Comparison of ENCODE assay signal across 17 cellular contexts in genomic region chr11:58639103-58639502, GRCh38. TPM values are rescaled to one million over a fixed set of nuclear protein-coding genes. Genes with fewer than 3 reads are reported as not detected.
DNase-seq lines count a peak whose midpoint lies in the region; ATAC-seq, FAIRE-seq and TF ChIP-seq lines count a peak whose summit lies in the region.
"Had no signal": no experiment of that assay in that cellular context is flagged by ENCODE, and none has a peak within 500 bp of the region (broad histone marks: within the 10 kb centered on the region; RNA-seq: fewer than 3 reads in every experiment).

No MANE protein-coding gene starts in this region.

- H3K27ac Mint-ChIP-seq in natural killer cell treated with Interleukin-12 subunit alpha and Interleukin-12 subunit beta and Interleukin-15 and Interleukin-18, amount 100 ng/mL, for 72 hours: no peak overlapping the region
- H3K27ac Mint-ChIP-seq: B cell; CD8-positive, alpha-beta T cell; H9 had no signal

- H2AFZ ChIP-seq in HepG2 (ENCODE audit: low read length): no peak overlapping the region
- no peak overlapping the region for H2AFZ ChIP-seq in SK-N-SH (ENCODE audit: low read depth)
- H2AFZ ChIP-seq in osteoblast (ENCODE audit: low read length): no peak overlapping the region

- POLR2A ChIA-PET in HepG2 (lab: Yijun Ruan, JAX): no interaction called here
- POLR2A ChIA-PET in SK-N-SH (lab: Yijun Ruan, JAX): no interaction called here

- intact Hi-C loops in HepG2 (cut with micrococcal nuclease; ENCODE audit: unreplicated experiment) (no loop called here), right lobe of liver (cut with DNase I) (no loop called here)

- H3K27me3 ChIP-seq in HepG2 (ENCODE audit: control insufficient read depth in 1 of 2, insufficient read depth in 2 of 2, low read length in 2 of 2) (no peaks in the 10 kb centered on the region), right lobe of liver (no peaks in the 10 kb centered on the region), SK-N-SH (ENCODE audit: insufficient read depth) (peaks cover 10% of the 10 kb centered on the region; the same call in 1 of the 2 replicates), osteoblast (ENCODE audit: insufficient read depth, low read length) (peaks cover 5% of the 10 kb centered on the region), MG63 (no peaks in the 10 kb centered on the region)
- H3K27me3 ChIP-seq: BLaER1 treated with 17β-estradiol and CSF1 and Interleukin-3, amounts not matched to agents 10 nM and 100 nM had no signal

- no peaks in the 10 kb centered on the region for H3K36me3 ChIP-seq in HepG2 (replicated peaks in 1 of 2; ENCODE audit: control insufficient read depth in 1 of 2, insufficient read depth in 2 of 2, low read length in 2 of 2)
- H3K36me3 ChIP-seq in right lobe of liver: no peaks in the 10 kb centered on the region
- H3K36me3 ChIP-seq in SK-N-SH (replicated peaks in 1 of 2; ENCODE audit: control insufficient read depth in 1 of 2, insufficient read depth in 2 of 2, low read length in 1 of 2): no peaks in the 10 kb centered on the region
- no peaks in the 10 kb centered on the region for H3K36me3 ChIP-seq in osteoblast (ENCODE audit: insufficient read depth, low read length)
- H3K36me3 ChIP-seq in MG63: no peaks in the 10 kb centered on the region
- H3K36me3 ChIP-seq: BLaER1 treated with 17β-estradiol and CSF1 and Interleukin-3, amounts not matched to agents 10 nM and 100 nM had no signal

- H3K36me3 Mint-ChIP-seq in natural killer cell treated with Interleukin-12 subunit alpha and Interleukin-12 subunit beta and Interleukin-15 and Interleukin-18, amount 100 ng/mL, for 72 hours: no peaks in the 10 kb centered on the region
- H3K36me3 Mint-ChIP-seq: CD8-positive, alpha-beta T cell had no signal

- TF ChIP-seq EP300 in HepG2 (IDR thresholded peaks at IDR 0.05; ENCODE audit: low read depth in 2 of 2, low read length in 2 of 2) (no peak), HepG2 (CRISPR knock-in tag; IDR thresholded peaks at IDR 0.05; ENCODE audit: borderline replicate concordance) (no peak), SK-N-SH (IDR thresholded peaks at IDR 0.05; ENCODE audit: borderline replicate concordance in 1 of 2, low read depth in 1 of 2, low read length in 1 of 2) (no peak)

- H3K4me3 ChIP-seq in HepG2 (replicated peaks in 1 of 3; ENCODE audit: insufficient read depth in 1 of 3, low read depth in 2 of 3, low read length in 3 of 3): no peak overlapping the region
- H3K4me3 ChIP-seq in right lobe of liver: no peak overlapping the region
- H3K4me3 ChIP-seq in SK-N-SH (ENCODE audit: low read depth in 2 of 2, low read length in 1 of 2): no peak overlapping the region
- H3K4me3 ChIP-seq in osteoblast (ENCODE audit: insufficient read depth, low read length): no peak overlapping the region
- H3K4me3 ChIP-seq in MG63: no peak overlapping the region
- H3K4me3 ChIP-seq: BLaER1 treated with 17β-estradiol and CSF1 and Interleukin-3, amounts not matched to agents 10 nM and 100 nM had no signal

- H4K20me1 ChIP-seq in HepG2 (ENCODE audit: insufficient read depth, low read length) (no peaks in the 10 kb centered on the region), SK-N-SH (ENCODE audit: insufficient read depth) (no peaks in the 10 kb centered on the region), osteoblast (ENCODE audit: insufficient read depth, low read length) (no peaks in the 10 kb centered on the region)
- H4K20me1 ChIP-seq: BLaER1 treated with 17β-estradiol and CSF1 and Interleukin-3, amounts not matched to agents 10 nM and 100 nM had no signal

- TF ChIP-seq RAD21 in HepG2 (CRISPR knock-in tag; IDR thresholded peaks at IDR 0.05): no peak
- no peak for TF ChIP-seq RAD21 in SK-N-SH (IDR thresholded peaks at IDR 0.05; ENCODE audit: low read length)

- no peak for DNase-seq in HepG2 (ENCODE audit: low spot score)
- no peak for DNase-seq in right lobe of liver
- DNase-seq in SK-N-SH: no peak
- DNase-seq in osteoblast (ENCODE audit: insufficient read length, low spot score, missing footprints): peak; percentile 32
- DNase-seq in MG63: no peak
- DNase-seq in NCI-H1048 (lab: John Stamatoyannopoulos, UW): no peak
- no peak for DNase-seq in natural killer cell treated with Interleukin-12 subunit alpha and Interleukin-12 subunit beta and Interleukin-15 and Interleukin-18, amount 100 ng/mL, for 72 hours (ENCODE audit: low spot score)
- DNase-seq: 8988T; Calu3; CD8-positive, alpha-beta T cell; GF-D8; H9; IMR-90 had no signal

- H3K79me2 ChIP-seq in HepG2 (ENCODE audit: insufficient read depth, low read length) (no peaks in the 10 kb centered on the region), SK-N-SH (ENCODE audit: insufficient read depth) (no peaks in the 10 kb centered on the region), osteoblast (ENCODE audit: insufficient read depth, low read length) (no peaks in the 10 kb centered on the region)

- H3K9me3 ChIP-seq in HepG2 (ENCODE audit: low read length) (no peaks in the 10 kb centered on the region), right lobe of liver (no peaks in the 10 kb centered on the region), SK-N-SH (no peaks in the 10 kb centered on the region), osteoblast (ENCODE audit: low read depth, low read length) (no peaks in the 10 kb centered on the region), MG63 (no peaks in the 10 kb centered on the region)
- H3K9me3 ChIP-seq: BLaER1 treated with 17β-estradiol and CSF1 and Interleukin-3, amounts not matched to agents 10 nM and 100 nM had no signal

- TF ChIP-seq CTCF in HepG2 (CRISPR knock-in tag; IDR thresholded peaks at IDR 0.05): no peak
- no peak for TF ChIP-seq CTCF in right lobe of liver (IDR thresholded peaks at IDR 0.05)
- no peak for TF ChIP-seq CTCF in SK-N-SH (IDR thresholded peaks at IDR 0.05)
- no peak for TF ChIP-seq CTCF in osteoblast (IDR thresholded peaks at IDR 0.05; ENCODE audit: extremely low read depth, low read depth, low read length)

- WGBS in HepG2 (ENCODE audit: low lambda C conversion rate): 61% methylated on average over 3 of the region's 6 CpGs
- 80% methylated on average over 2 of the region's 6 CpGs for WGBS in right lobe of liver (ENCODE audit: insufficient coverage, low coverage, low lambda C conversion rate, missing lambda C conversion rate)
- 40% methylated on average over 3 of the region's 6 CpGs for WGBS in SK-N-SH (ENCODE audit: low lambda C conversion rate)

- H3K4me3 Mint-ChIP-seq in natural killer cell treated with Interleukin-12 subunit alpha and Interleukin-12 subunit beta and Interleukin-15 and Interleukin-18, amount 100 ng/mL, for 72 hours: no peak overlapping the region
- H3K4me3 Mint-ChIP-seq: B cell; CD8-positive, alpha-beta T cell; H9 had no signal

- peaks cover 12 to 17% of the 10 kb centered on the region in 2 donors for H3K4me1 Mint-ChIP-seq in natural killer cell treated with Interleukin-12 subunit alpha and Interleukin-12 subunit beta and Interleukin-15 and Interleukin-18, amount 100 ng/mL, for 72 hours (ENCODE audit: low read depth in 2 of 2)
- H3K4me1 Mint-ChIP-seq: H9 had no signal

- in situ Hi-C loops in HepG2 (cut with HindIII; ENCODE audit: extremely low pct_ligation_motif_present, low pct_unique_long_range_greater_than_20kb): no loop called here

- H3K9me3 Mint-ChIP-seq in natural killer cell treated with Interleukin-12 subunit alpha and Interleukin-12 subunit beta and Interleukin-15 and Interleukin-18, amount 100 ng/mL, for 72 hours: no peaks in the 10 kb centered on the region
- H3K9me3 Mint-ChIP-seq: CD8-positive, alpha-beta T cell had no signal

- no peaks in the 10 kb centered on the region for H3K27me3 Mint-ChIP-seq in natural killer cell treated with Interleukin-12 subunit alpha and Interleukin-12 subunit beta and Interleukin-15 and Interleukin-18, amount 100 ng/mL, for 72 hours

- no peak for FAIRE-seq in HepG2 (lab: Jason Lieb, UNC)
- FAIRE-seq: H1 had no signal

- ATAC-seq in HepG2 (0 out of 3 replicates have a peak, but pooled peaks have one; percentile 25), right lobe of liver (no peak)
- ATAC-seq in natural killer cell treated with Interleukin-12 subunit alpha and Interleukin-12 subunit beta and Interleukin-15 and Interleukin-18, amount 100 ng/mL, for 72 hours: no peak
- ATAC-seq: CD8-positive, alpha-beta T cell had no signal

- H3K9ac ChIP-seq in HepG2 (ENCODE audit: insufficient read depth, low read depth, low read length): no peak overlapping the region
- no peak overlapping the region for H3K9ac ChIP-seq in SK-N-SH

- no peaks in the 10 kb centered on the region for H3F3A ChIP-seq in SK-N-SH (replicated peaks; ENCODE audit: insufficient read depth)

- TF ChIP-seq POLR2A in HepG2 (IDR thresholded peaks at IDR 0.05; ENCODE audit: insufficient read depth in 1 of 2, low read depth in 2 of 2, low read length in 2 of 2) (no peak), right lobe of liver (IDR thresholded peaks at IDR 0.05) (no peak)

- H3K27ac ChIP-seq in HepG2 (ENCODE audit: extremely low read length, insufficient read depth, low read length) (no peak overlapping the region), right lobe of liver (no peak overlapping the region), SK-N-SH (ENCODE audit: low read depth in 2 of 2, low read length in 1 of 2) (no peak overlapping the region), osteoblast (ENCODE audit: low read depth, low read length) (no peak overlapping the region)
- H3K27ac ChIP-seq: HL-60 had no signal

- H3K4me2 ChIP-seq in HepG2 (ENCODE audit: low read depth, low read length) (no peak overlapping the region), SK-N-SH (no peak overlapping the region), osteoblast (ENCODE audit: insufficient read depth, low read length) (no peak overlapping the region)

- no TSS peak for BruUV-seq in HepG2 (replicated peaks; lab: Mats Ljungman, UMichigan)

- H3K4me1 ChIP-seq in HepG2 (ENCODE audit: insufficient read depth, low read length) (no peaks in the 10 kb centered on the region), right lobe of liver (no peaks in the 10 kb centered on the region), SK-N-SH (ENCODE audit: control insufficient read depth in 1 of 2, insufficient read depth in 2 of 2, low read depth in 1 of 2, low read length in 1 of 2) (no peaks in the 10 kb centered on the region), osteoblast (ENCODE audit: insufficient read depth, low read length) (no peaks in the 10 kb centered on the region)

- H3K9me2 ChIP-seq in SK-N-SH: no peaks in the 10 kb centered on the region

- CTCF ChIA-PET in HepG2 (lab: Yijun Ruan, JAX; ENCODE audit: low intra/inter-chr PET ratio, low total read pairs) (no interaction called here), SK-N-SH (lab: Yijun Ruan, JAX) (interaction anchor here (0.7 to 2.7 kb wide), 3 partner anchors 10 to 149 kb away, joined by 3 to 13 read pairs (median 4); no protein-coding TSS in a partner anchor)

RNA-seq across cellular contexts. Expression of gene CNTF, which starts 16.6 kb away (rescaled TPM):
- total RNA-seq in HepG2 (2016; rRNA removed; fragmentation: Illumina TruSeq; extraction: Trizol) (1.5 and 2.3 TPM in 2 replicates), right lobe of liver (under 1 TPM; 0.37 to 0.87 (median 0.72) TPM), osteoblast (1.4 and 1.8 TPM in 2 replicates)
- not detected in 2 replicates for total RNA-seq in HepG2 (2016; cell fraction: cytosol; rRNA removed; fragmentation: Illumina TruSeq; extraction: Trizol; ENCODE audit: low read depth)
- total RNA-seq in HepG2 (2016; cell fraction: insoluble cytoplasmic fraction; rRNA removed; fragmentation: Illumina TruSeq; extraction: Trizol): 1.2 and 3.0 TPM in 2 replicates
- 0.59 and 0.71 TPM in 2 replicates for total RNA-seq in HepG2 (2016; cell fraction: membrane; rRNA removed; fragmentation: Illumina TruSeq; extraction: Trizol)
- 9.6 and 10.8 TPM in 2 replicates for total RNA-seq in HepG2 (2016; cell fraction: nucleus; rRNA removed; fragmentation: Illumina TruSeq; extraction: Trizol)
- polyA plus RNA-seq in HepG2 (2011; rRNA removed) (0.47 and 0.51 TPM in 2 replicates), SK-N-SH (2012; rRNA removed) (0.87 and 1.4 TPM in 2 replicates)
- 0.07 and 0.14 TPM in 2 replicates for polyA plus RNA-seq in HepG2 (2011; cell fraction: cytosol; rRNA removed)
- 2.1 and 2.4 TPM in 2 replicates for polyA plus RNA-seq in HepG2 (2011; cell fraction: nucleus; rRNA removed)
- 0.43 and 0.69 TPM in 2 replicates for polyA plus RNA-seq in HepG2 (2012)
- 0.10 and 0.24 TPM in 2 replicates for polyA plus RNA-seq in HepG2 (2016; cell fraction: cytosol; fragmentation: Illumina TruSeq; extraction: Trizol; ENCODE audit: low read depth)
- 0.83 and 1.1 TPM in 2 replicates for polyA plus RNA-seq in HepG2 (2016; cell fraction: insoluble cytoplasmic fraction; fragmentation: Illumina TruSeq; extraction: Trizol; ENCODE audit: low read depth)
- 0.34 and 0.45 TPM in 2 replicates for polyA plus RNA-seq in HepG2 (2016; cell fraction: membrane; fragmentation: Illumina TruSeq; extraction: Trizol; ENCODE audit: low read depth)
- polyA plus RNA-seq in HepG2 (2016; cell fraction: nucleus; fragmentation: Illumina TruSeq; extraction: Trizol; ENCODE audit: insufficient read depth, low read depth): 4.5 and 5.7 TPM in 2 replicates
- 3.9 and 7.2 TPM in 2 replicates for polyA minus RNA-seq in HepG2 (2011; rRNA and poly(A)+ RNA removed; ENCODE audit: low replicate concordance)
- polyA minus RNA-seq in HepG2 (2011; cell fraction: cytosol; rRNA and poly(A)+ RNA removed): not detected in 2 replicates
- 26.9 and 30.3 TPM in 2 replicates for polyA minus RNA-seq in HepG2 (2011; cell fraction: nucleus; rRNA and poly(A)+ RNA removed)
- polyA plus RNA-seq in SK-N-SH (2012; cell fraction: cytosol; rRNA removed): 0.66 and 0.67 TPM in 2 replicates
- 1.2 and 3.4 TPM in 2 replicates for polyA plus RNA-seq in SK-N-SH (2012; cell fraction: nucleus; rRNA removed)
- total RNA-seq in MG63 (2014; rRNA removed; shearing (Covaris generic); ENCODE audit: low replicate concordance): 0.92 TPM in 1 of 2 replicates, not detected in the other
- total RNA-seq in natural killer cell treated with Interleukin-12 subunit alpha and Interleukin-12 subunit beta and Interleukin-15 and Interleukin-18, amount 100 ng/mL, for 72 hours: 1 to 10 TPM; 4.7 to 6.3 TPM

Comparison
In these comparisons a context has a peak if more than half of its experiments do, and no peak if none do; other contexts are left out.
1. Of the 25 proteins assayed by ChIP-seq in both HepG2 and SK-N-SH: peak only in HepG2: none; only in SK-N-SH: none; in both: REST; in neither: 24.